10 cellular contexts compared by ENCODE assay signal in the genomic region with DNA sequence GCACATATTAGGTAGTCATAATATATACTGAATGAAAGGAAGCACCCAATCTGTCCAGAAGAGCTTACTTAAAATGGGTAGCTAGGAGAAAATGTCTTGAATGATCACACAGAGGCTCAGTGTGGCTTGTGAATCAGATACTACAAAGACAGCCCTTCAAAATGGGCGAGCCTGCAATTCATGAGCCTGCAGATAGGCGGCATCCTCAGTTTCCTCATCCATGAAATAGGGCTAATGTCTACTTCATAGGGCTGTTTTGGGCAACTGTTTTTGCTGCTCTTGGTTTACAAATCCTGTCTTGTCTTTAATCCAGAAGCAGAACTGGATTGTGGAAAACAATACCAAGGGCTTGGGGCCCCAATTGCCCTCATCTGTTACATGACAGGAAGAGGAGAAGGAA.
DNase-seq lines count a peak whose midpoint lies in the region; TF ChIP-seq lines count a peak whose summit lies in the region.
"Had no signal": no experiment of that assay in that cellular context is flagged by ENCODE, and none has a peak within 500 bp of the region (broad histone marks: within the 10 kb centered on the region; RNA-seq: fewer than 3 reads in every experiment).

No MANE protein-coding gene starts in this region.

- peak; percentile 58 for TF ChIP-seq CTCF in choroid plexus epithelial cell (conservative IDR thresholded peaks at IDR 0.05; ENCODE audit: low read depth, low read length)
- peak; percentile 48 for TF ChIP-seq CTCF in neural progenitor cell (IDR thresholded peaks at IDR 0.05)
- TF ChIP-seq CTCF in hepatocyte (IDR thresholded peaks at IDR 0.05; ENCODE audit: poor library complexity): no peak
- no peak for TF ChIP-seq CTCF in lower leg skin (IDR thresholded peaks at IDR 0.05)
- TF ChIP-seq CTCF in testis (IDR thresholded peaks at IDR 0.05): no peak

- WGBS in hepatocyte (ENCODE audit: low lambda C conversion rate, missing lambda C conversion rate): 59% methylated on average over 2 of the region's 2 CpGs
- WGBS in lower leg skin, 2 donors: 87 to 94% methylated on average over 2 of the region's 2 CpGs
- whole genome bisulfite sequencing in testis, 2 donors: 81 to 87% methylated on average over 2 of the region's 2 CpGs

- intact Hi-C loops in lower leg skin (cut with DNase I; ENCODE audit: low total_unique reads) (no loop called here), testis (cut with DNase I; ENCODE audit: low total_unique reads) (no loop called here)

- H3K27ac Mint-ChIP-seq in neural progenitor cell: no peak overlapping the region

- H4K20me1 ChIP-seq in neural progenitor cell (ENCODE audit: low read depth) (no peaks in the 10 kb centered on the region), hepatocyte (ENCODE audit: insufficient read depth, poor library complexity, severe bottlenecking) (no peaks in the 10 kb centered on the region)
- H4K20me1 ChIP-seq: BLaER1 had no signal

- TF ChIP-seq POLR2A in lower leg skin (IDR thresholded peaks at IDR 0.05) (no peak), testis (IDR thresholded peaks at IDR 0.05) (no peak)

- no peaks in the 10 kb centered on the region for H3K36me3 ChIP-seq in neural progenitor cell
- H3K36me3 ChIP-seq in hepatocyte (replicated peaks; ENCODE audit: insufficient read depth, low read depth): no peaks in the 10 kb centered on the region
- no peaks in the 10 kb centered on the region for H3K36me3 ChIP-seq in testis (ENCODE audit: low read depth, missing control alignments)
- H3K36me3 ChIP-seq: BLaER1 had no signal

- H3K4me1 Mint-ChIP-seq in neural progenitor cell: no peaks in the 10 kb centered on the region

- H3K27ac ChIP-seq in neural progenitor cell (no peak overlapping the region), hepatocyte (no peak overlapping the region), testis (no peak overlapping the region)
- H3K27ac ChIP-seq: BLaER1 had no signal

- no peaks in the 10 kb centered on the region for H3K27me3 Mint-ChIP-seq in neural progenitor cell (ENCODE audit: insufficient read depth, low read depth)

- H3K4me3 Mint-ChIP-seq in neural progenitor cell: no peak overlapping the region

- H3K36me3 Mint-ChIP-seq in neural progenitor cell: peaks cover 3% of the 10 kb centered on the region

- H3K27me3 ChIP-seq in neural progenitor cell (no peaks in the 10 kb centered on the region), hepatocyte (no peaks in the 10 kb centered on the region), testis (no peaks in the 10 kb centered on the region)
- H3K27me3 ChIP-seq: BLaER1 had no signal

- H2AFZ ChIP-seq in neural progenitor cell (replicated peaks): no peak overlapping the region
- H2AFZ ChIP-seq in hepatocyte: no peak overlapping the region

- no peaks in the 10 kb centered on the region for H3K4me1 ChIP-seq in neural progenitor cell
- no peaks in the 10 kb centered on the region for H3K4me1 ChIP-seq in hepatocyte (ENCODE audit: insufficient read depth)
- H3K4me1 ChIP-seq in testis: no peaks in the 10 kb centered on the region
- H3K4me1 ChIP-seq: BLaER1 had no signal

- H3K9me3 ChIP-seq in neural progenitor cell (ENCODE audit: low read depth) (no peaks in the 10 kb centered on the region), hepatocyte (ENCODE audit: low read depth) (no peaks in the 10 kb centered on the region), testis (no peaks in the 10 kb centered on the region)
- H3K9me3 ChIP-seq: BLaER1 had no signal

- H3K4me3 ChIP-seq in choroid plexus epithelial cell (ENCODE audit: low read depth, low read length) (no peak overlapping the region), neural progenitor cell (no peak overlapping the region), hepatocyte (no peak overlapping the region), lower leg skin (ENCODE audit: low read depth, poor library complexity, severe bottlenecking) (no peak overlapping the region), testis (no peak overlapping the region)
- H3K4me3 ChIP-seq: BLaER1 had no signal

- DNase-seq in activated CD4-positive, alpha-beta T cell treated with anti-CD3 and anti-CD28 coated beads, Interleukin-2, amount 50 U/mL, for 48 hours: peak; percentile 8 to 11
- no peak for DNase-seq in activated CD4-positive, alpha-beta T cell treated with anti-CD3 and anti-CD28 coated beads for 1 hour
- peak; percentile 2 for DNase-seq in KBM-7
- DNase-seq in choroid plexus epithelial cell (ENCODE audit: low read depth): no peak
- DNase-seq in neural progenitor cell (ENCODE audit: low spot score): peak; percentile 10
- DNase-seq in hepatocyte (ENCODE audit: low spot score): no peak
- DNase-seq in lower leg skin (ENCODE audit: low spot score in 2 of 2): no peak
- no peak for DNase-seq in testis
- DNase-seq: NCI-H1436 had no signal

- no peak overlapping the region for H3K4me2 ChIP-seq in neural progenitor cell
- no peak overlapping the region for H3K4me2 ChIP-seq in hepatocyte
- H3K4me2 ChIP-seq: BLaER1 had no signal

- in situ Hi-C loops in KBM-7 (cut with MboI; ENCODE audit: low pct_unique_long_range_greater_than_20kb, low sequenced_read_pairs): no loop called here

- no peak overlapping the region for H3K9ac ChIP-seq in neural progenitor cell
- H3K9ac ChIP-seq: BLaER1 had no signal

- no peaks in the 10 kb centered on the region for H3F3A ChIP-seq in neural progenitor cell (ENCODE audit: low read depth)

- H3K9me2 ChIP-seq in hepatocyte (replicated peaks; ENCODE audit: insufficient read depth): no peaks in the 10 kb centered on the region

- H3K79me2 ChIP-seq in neural progenitor cell (ENCODE audit: low read depth): no peaks in the 10 kb centered on the region
- no peaks in the 10 kb centered on the region for H3K79me2 ChIP-seq in hepatocyte

- H3K9me3 Mint-ChIP-seq in neural progenitor cell: peaks cover 8% of the 10 kb centered on the region

Comparison
In these comparisons a context has a peak if more than half of its experiments do, and no peak if none do; other contexts are left out.
1. DNase-seq: peak in activated CD4-positive, alpha-beta T cell treated with anti-CD3 and anti-CD28 coated beads, Interleukin-2, amount 50 U/mL, for 48 hours (2 of 2), KBM-7 (single experiment) and neural progenitor cell (single experiment); none in activated CD4-positive, alpha-beta T cell treated with anti-CD3 and anti-CD28 coated beads for 1 hour (single experiment), choroid plexus epithelial cell (single experiment), hepatocyte (single experiment), lower leg skin (0 of 2) and testis (single experiment).
2. CTCF ChIP-seq: peak in choroid plexus epithelial cell (single experiment) and neural progenitor cell (single experiment); none in hepatocyte (single experiment), lower leg skin (0 of 3) and testis (0 of 3).